Comparison of ENCODE assay signal across 1 cellular context in genomic region chr1:113928129-113928949, GRCh38.
TF ChIP-seq lines count a peak whose summit lies in the region.

No MANE protein-coding gene starts in this region.

TF ChIP-seq in H1, 55 proteins besides CTCF, POLR2A, EP300 and RAD21:
- TF ChIP-seq YY1 (IDR thresholded peaks at IDR 0.05; ENCODE audit: low read depth, low read length) = no peak
- TF ChIP-seq RNF2 (IDR thresholded peaks at IDR 0.05; ENCODE audit: borderline replicate concordance, low read depth, low read length, missing control alignments, poor library complexity, severe bottlenecking) = no peak
- no peak for TF ChIP-seq SP4 (IDR thresholded peaks at IDR 0.05; ENCODE audit: low read length)
- TF ChIP-seq SRF (IDR thresholded peaks at IDR 0.05; ENCODE audit: low read depth, low read length) = no peak
- no peak for TF ChIP-seq HDAC2 (IDR thresholded peaks at IDR 0.05; ENCODE audit: borderline replicate concordance in 1 of 2, low read depth in 2 of 2, low read length in 2 of 2)
- no peak for TF ChIP-seq HDAC6 (IDR thresholded peaks at IDR 0.05; ENCODE audit: low read depth, low read length)
- no peak for TF ChIP-seq GABPA (IDR thresholded peaks at IDR 0.05; ENCODE audit: borderline replicate concordance, insufficient read depth, low read length)
- no peak for TF ChIP-seq ATF3 (IDR thresholded peaks at IDR 0.05; ENCODE audit: insufficient read depth, low read depth, low read length)
- no peak for TF ChIP-seq TBP (IDR thresholded peaks at IDR 0.05; ENCODE audit: low read depth, low read length)
TF ChIP-seq in H1: peak in this region for 0.
